In the genomic region with DNA sequence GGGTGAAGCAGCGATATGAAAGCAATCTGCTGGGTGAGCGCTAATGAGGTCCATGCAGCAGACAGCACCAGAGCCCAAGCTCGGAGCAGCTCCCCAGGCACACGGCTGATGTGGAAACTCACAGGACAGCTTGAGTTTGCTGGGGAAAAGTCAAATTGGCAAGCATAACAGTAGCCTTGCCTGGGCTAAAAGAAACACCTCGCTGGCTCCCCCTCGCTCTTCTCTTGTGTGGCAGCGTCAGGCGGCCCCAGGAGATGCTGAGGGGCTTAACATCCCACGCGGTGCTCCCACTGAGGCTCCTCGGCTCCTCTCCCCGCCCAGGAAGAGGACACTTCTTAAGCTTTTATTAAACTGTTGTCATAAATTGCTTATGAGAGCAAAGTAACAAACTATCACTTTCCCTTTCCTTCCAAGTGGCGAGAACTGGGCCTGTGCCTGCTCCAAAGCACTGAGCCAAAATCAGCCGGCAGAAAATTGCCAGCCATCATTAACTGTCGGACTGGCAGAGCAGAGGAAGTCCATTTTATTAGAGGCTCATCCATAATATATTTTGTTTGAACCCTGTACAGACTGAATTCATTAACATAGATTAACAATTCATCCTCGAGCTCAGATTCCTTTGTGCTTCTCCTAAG, we compare ENCODE assay signal across 13 cellular contexts.
DNase-seq lines count a peak whose midpoint lies in the region; ATAC-seq and TF ChIP-seq lines count a peak whose summit lies in the region.
"Had no signal": no experiment of that assay in that cellular context is flagged by ENCODE, and none has a peak within 500 bp of the region (broad histone marks: within the 10 kb centered on the region; RNA-seq: fewer than 3 reads in every experiment).

No MANE protein-coding gene starts in this region.

- peak in 1 of 3 experiments; percentile 25 for TF ChIP-seq CTCF in ascending aorta (IDR thresholded peaks at IDR 0.05)
- TF ChIP-seq CTCF in heart right ventricle (IDR thresholded peaks at IDR 0.05), result peak in 2 of 9 donors; percentile 24 to 35

- CTCF ChIA-PET in activated CD8-positive, alpha-beta T cell treated with anti-CD3 and anti-CD28 coated beads, Interleukin-2, amount 10 ng/mL, durations not matched to agents 7 days and 5 days (lab: Charles Lee), result interaction anchor here (0.6 kb wide), 1 partner anchor 1070 kb away, joined by 3 read pairs; no protein-coding TSS in a partner anchor

- peaks cover 0 to 4% of the 10 kb centered on the region in 2 donors for H3K4me1 ChIP-seq in ascending aorta
- peaks cover 0 to 12% (median 3%) of the 10 kb centered on the region in 9 donors for H3K4me1 ChIP-seq in heart right ventricle
- no peaks in the 10 kb centered on the region for H3K4me1 ChIP-seq in rectal smooth muscle tissue (ENCODE audit: control insufficient read depth, insufficient read depth, low read length)

- H3K9me3 ChIP-seq in ascending aorta, result no peaks in the 10 kb centered on the region
- H3K9me3 ChIP-seq in heart right ventricle, result peaks cover 0 to 8% (median 0%) of the 10 kb centered on the region in 11 donors

- H3K36me3 ChIP-seq in ascending aorta, result no peaks in the 10 kb centered on the region
- H3K36me3 ChIP-seq in heart right ventricle, result no peaks in the 10 kb centered on the region
- no peaks in the 10 kb centered on the region for H3K36me3 ChIP-seq in rectal smooth muscle tissue (ENCODE audit: control insufficient read depth, insufficient read depth, low read length)

- no peaks in the 10 kb centered on the region for H3K27me3 Mint-ChIP-seq in activated CD8-positive, alpha-beta T cell treated with anti-CD3 and anti-CD28 coated beads, Interleukin-2, amount 10 ng/mL, durations not matched to agents 7 days and 5 days (ENCODE audit: low read depth)

- ATAC-seq in heart right ventricle (peak; percentile 50 to 82 (median 76)), GM21529 (IDR thresholded peaks at IDR 0.05; ENCODE audit: unreplicated experiment) (no peak), HG03378 (IDR thresholded peaks at IDR 0.05; ENCODE audit: unreplicated experiment) (no peak)
- ATAC-seq in activated CD8-positive, alpha-beta T cell treated with anti-CD3 and anti-CD28 coated beads, Interleukin-2, amount 10 ng/mL, durations not matched to agents 7 days and 5 days, result no peak
- ATAC-seq: HCT116 had no signal

- DNase-seq in DMS 273 (lab: John Stamatoyannopoulos, UW; ENCODE audit: unreplicated experiment) (peak; percentile 87), ascending aorta (ENCODE audit: low spot score in 2 of 2) (no peak), heart right ventricle (peak in 1 of 2 donors; percentile 17)
- no peak for DNase-seq in activated effector memory CD4-positive, alpha-beta T cell treated with anti-CD3 and anti-CD28 coated beads, Interleukin-2, amount 50 U/mL, for 16 hours
- DNase-seq in activated CD8-positive, alpha-beta T cell treated with anti-CD3 and anti-CD28 coated beads, Interleukin-2, amount 10 ng/mL, durations not matched to agents 7 days and 5 days, result no peak
- DNase-seq: activated CD4-positive, CD25-positive, alpha-beta regulatory T cell; DMS153; erythroblast; NCI-H1105 had no signal

- 30 to 33% methylated on average over 16 of the region's 16 CpGs for WGBS in heart right ventricle, 2 donors

- peaks cover 16% of the 10 kb centered on the region for H3K4me1 Mint-ChIP-seq in activated CD8-positive, alpha-beta T cell treated with anti-CD3 and anti-CD28 coated beads, Interleukin-2, amount 10 ng/mL, durations not matched to agents 7 days and 5 days (ENCODE audit: low read depth)

- H3K27ac ChIP-seq in ascending aorta, result peak overlapping the region; percentile 72 to 79
- peak overlapping the region in 5 of 10 donors; percentile 9 to 53 (median 30) for H3K27ac ChIP-seq in heart right ventricle
- peak overlapping the region; percentile 83 for H3K27ac ChIP-seq in rectal smooth muscle tissue (ENCODE audit: low read depth, low read length)

- H3K4me3 ChIP-seq in ascending aorta (peak overlapping the region; percentile 55 to 74), heart right ventricle (peak overlapping the region; percentile 8 to 54 (median 46)), rectal smooth muscle tissue (ENCODE audit: low read length) (peak overlapping the region; percentile 61)

- H3K9me3 Mint-ChIP-seq in activated CD8-positive, alpha-beta T cell treated with anti-CD3 and anti-CD28 coated beads, Interleukin-2, amount 10 ng/mL, durations not matched to agents 7 days and 5 days (ENCODE audit: insufficient read depth), result peaks cover 12% of the 10 kb centered on the region

- POLR2A ChIA-PET in activated CD8-positive, alpha-beta T cell treated with anti-CD3 and anti-CD28 coated beads, Interleukin-2, amount 10 ng/mL, durations not matched to agents 7 days and 5 days (lab: Charles Lee), result no interaction called here

- H3K4me3 Mint-ChIP-seq in activated CD8-positive, alpha-beta T cell treated with anti-CD3 and anti-CD28 coated beads, Interleukin-2, amount 10 ng/mL, durations not matched to agents 7 days and 5 days, result no peak overlapping the region

- H3K9ac ChIP-seq in rectal smooth muscle tissue (ENCODE audit: low read length), result no peak overlapping the region

- H3K27me3 ChIP-seq in ascending aorta, result no peaks in the 10 kb centered on the region
- H3K27me3 ChIP-seq in heart right ventricle, result no peaks in the 10 kb centered on the region
- no peaks in the 10 kb centered on the region for H3K27me3 ChIP-seq in rectal smooth muscle tissue (ENCODE audit: control insufficient read depth, insufficient read depth, low read length)

- intact Hi-C loops in ascending aorta (cut with DNase I) (no loop called here), heart right ventricle (cut with DNase I) (no loop called here)

- H3K36me3 Mint-ChIP-seq in activated CD8-positive, alpha-beta T cell treated with anti-CD3 and anti-CD28 coated beads, Interleukin-2, amount 10 ng/mL, durations not matched to agents 7 days and 5 days (ENCODE audit: low read depth), result peaks cover 12% of the 10 kb centered on the region

- H3K27ac Mint-ChIP-seq in activated CD8-positive, alpha-beta T cell treated with anti-CD3 and anti-CD28 coated beads, Interleukin-2, amount 10 ng/mL, durations not matched to agents 7 days and 5 days, result no peak overlapping the region

Comparison
In these comparisons a context has a peak if more than half of its experiments do, and no peak if none do; other contexts are left out.
1. ATAC-seq: peak in heart right ventricle (8 of 8); none in GM21529 (single experiment), activated CD8-positive, alpha-beta T cell treated with anti-CD3 and anti-CD28 coated beads, Interleukin-2, amount 10 ng/mL, durations not matched to agents 7 days and 5 days (single experiment) and HG03378 (single experiment).
2. Peak in every context shown above with its lines, with median percentiles within 50 percentile points of each other: H3K4me3 ChIP-seq.